ENCODE assay signal across 18 cellular contexts in genomic region chrX:31021537-31021936, GRCh38. TPM values are rescaled to one million over a fixed set of nuclear protein-coding genes. Genes with fewer than 3 reads are reported as not detected.
"Had no signal": no experiment of that assay in that cellular context is flagged by ENCODE, and none has a peak within 500 bp of the region (broad histone marks: within the 10 kb centered on the region; RNA-seq: fewer than 3 reads in every experiment).

No MANE protein-coding gene starts in this region.

- H3K27me3 ChIP-seq: body of pancreas, left lung, thyroid gland had no signal

- ATAC-seq: body of pancreas, left lung had no signal

- H3K4me3 ChIP-seq: body of pancreas, left lung, thyroid gland had no signal

- H3K4me1 ChIP-seq: body of pancreas, left lung, thyroid gland had no signal

- H3K27ac ChIP-seq: body of pancreas, left lung, thyroid gland had no signal

- H3K36me3 ChIP-seq: left lung, thyroid gland had no signal

- H3K9me3 ChIP-seq: body of pancreas, left lung had no signal

- DNase-seq: activated CD4-positive, alpha-beta memory T cell treated with anti-CD3 and anti-CD28 coated beads, Interleukin-2, amount 10 ng/mL, durations not matched to agents 7 days and 5 days; activated CD4-positive, alpha-beta T cell treated with anti-CD3 and anti-CD28 coated beads for 4 hours; activated naive CD4-positive, alpha-beta T cell treated with anti-CD3 and anti-CD28 coated beads for 36 hours; activated T-cell treated with anti-CD3 and anti-CD28 coated beads, Interleukin-2, amount 50 U/mL, for 1 hour; body of pancreas; cortex of kidney; hippocampal formation; left lung; occipital lobe; stimulated activated CD4-positive, alpha-beta T cell treated with anti-CD3 and anti-CD28 coated beads, Interleukin-2, amount 100 ng/mL, for 24 hours; stimulated activated naive CD4-positive, alpha-beta T cell treated with Interleukin-2 at 50 U/mL for 16 hours; thyroid gland had no signal

RNA-seq across cellular contexts. Expression of gene FTHL17, which starts 50.3 kb away (rescaled TPM):
- total RNA-seq: activated CD4-positive, alpha-beta memory T cell treated with anti-CD3 and anti-CD28 coated beads, Interleukin-2, amount 10 ng/mL, durations not matched to agents 7 days and 5 days; activated naive CD4-positive, alpha-beta T cell treated with anti-CD3 and anti-CD28 coated beads for 36 hours; body of pancreas; left lung; occipital lobe; renal cortical epithelial cell; subcutaneous adipose tissue; thyroid gland; urinary bladder had no signal
- polyA plus RNA-seq: esophagus, keratinocyte, neural cell, urinary bladder had no signal
